In the genomic region with DNA sequence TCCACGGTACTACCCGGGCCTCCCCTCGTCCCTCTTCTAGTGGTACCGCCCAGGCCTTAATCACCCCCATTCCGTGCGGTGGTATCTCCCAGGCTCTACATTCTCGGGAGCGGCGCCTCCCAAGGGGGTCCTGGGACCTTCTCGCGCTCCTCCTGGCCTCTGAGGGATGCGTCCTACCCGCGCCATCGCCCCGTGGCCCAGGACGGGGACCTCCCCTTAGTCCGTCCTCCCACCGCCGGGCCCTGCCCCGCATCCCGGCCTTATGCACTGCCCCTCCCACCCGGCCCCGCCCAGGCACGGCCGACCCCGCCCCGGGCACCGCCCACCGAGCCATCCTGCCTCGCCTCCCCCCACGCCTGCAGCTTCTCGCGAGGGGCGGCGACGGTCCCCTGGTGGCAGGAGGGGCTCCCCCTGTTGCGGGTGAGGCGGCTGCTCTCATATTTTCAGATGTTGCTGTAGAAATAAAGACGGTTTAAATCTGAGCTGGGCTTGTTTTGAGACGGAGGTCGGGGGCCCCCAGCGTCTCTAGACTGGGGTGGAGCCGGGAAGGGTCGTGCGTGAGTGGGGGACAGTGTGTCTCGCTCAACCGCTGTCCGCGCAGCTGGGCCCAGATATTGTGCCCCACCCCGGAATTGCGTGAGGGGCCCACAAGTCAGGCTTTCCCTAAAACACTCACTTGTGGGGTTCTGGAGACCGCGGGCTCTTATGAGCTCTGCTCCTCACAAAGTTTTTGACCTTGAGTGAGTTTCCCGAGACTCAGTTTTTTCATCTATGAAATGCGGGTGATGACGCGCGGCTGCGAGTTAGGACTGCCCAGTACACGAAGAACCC, we compare ENCODE assay signal across 8 cellular contexts. TPM values are rescaled to one million over a fixed set of nuclear protein-coding genes. Genes with fewer than 3 reads are reported as not detected.
DNase-seq lines count a peak whose midpoint lies in the region; ATAC-seq and TF ChIP-seq lines count a peak whose summit lies in the region.

No MANE protein-coding gene starts in this region.

- peak; percentile 34 for ATAC-seq in GM21619 (IDR thresholded peaks at IDR 0.05; ENCODE audit: unreplicated experiment)
- peak; percentile 57 for ATAC-seq in activated naive CD8-positive, alpha-beta T cell treated with anti-CD3 and anti-CD28 coated beads, Interleukin-2, amount 50 U/mL, for 24 hours

- H2BK12ac ChIP-seq in trophoblast cell (ENCODE audit: low read length): no peak overlapping the region

- H4K91ac ChIP-seq in trophoblast cell (ENCODE audit: low read depth, low read length): peak overlapping the region; percentile 78

- H3K9me3 ChIP-seq in KOPT-K1 (ENCODE audit: insufficient read depth, low read length, poor library complexity, severe bottlenecking) (no peaks in the 10 kb centered on the region), SU-DHL-6 (ENCODE audit: insufficient read depth, low read length) (no peaks in the 10 kb centered on the region), trophoblast cell (ENCODE audit: insufficient read depth, low read depth, low read length) (no peaks in the 10 kb centered on the region), tibial nerve (no peaks in the 10 kb centered on the region)

- H3K4me3 ChIP-seq in SU-DHL-6 (ENCODE audit: insufficient read depth, low read length, poor library complexity, severe bottlenecking): peak overlapping the region; percentile 57
- H3K4me3 ChIP-seq in trophoblast cell (ENCODE audit: low read depth, low read length): peak overlapping the region; percentile 67
- peak overlapping the region; percentile 67 to 90 (median 76) for H3K4me3 ChIP-seq in tibial nerve

- H3K9me3 Mint-ChIP-seq in activated naive CD8-positive, alpha-beta T cell treated with anti-CD3 and anti-CD28 coated beads, Interleukin-2, amount 50 U/mL, for 24 hours: no peaks in the 10 kb centered on the region

- H2BK120ac ChIP-seq in trophoblast cell (ENCODE audit: insufficient read depth, low read length, poor library complexity): peak overlapping the region; percentile 35

- peaks cover 15% of the 10 kb centered on the region for H3K79me1 ChIP-seq in trophoblast cell (ENCODE audit: low read length)

- H3K4me2 ChIP-seq in SU-DHL-6 (ENCODE audit: low read depth, low read length, poor library complexity, severe bottlenecking): peak overlapping the region; percentile 90
- peak overlapping the region; percentile 93 for H3K4me2 ChIP-seq in trophoblast cell (ENCODE audit: low read length)

- H3K27ac ChIP-seq in KOPT-K1 (ENCODE audit: low read depth, low read length, poor library complexity, severe bottlenecking) (peak overlapping the region; percentile 83), SU-DHL-6 (ENCODE audit: low read depth, low read length) (peak overlapping the region; percentile 81), trophoblast cell (ENCODE audit: low read depth, low read length) (peak overlapping the region; percentile 51), tibial nerve (peak overlapping the region; percentile 87 to 99 (median 95))

- H3K36me3 Mint-ChIP-seq in activated naive CD8-positive, alpha-beta T cell treated with anti-CD3 and anti-CD28 coated beads, Interleukin-2, amount 50 U/mL, for 24 hours (ENCODE audit: low read depth): peaks cover 23% of the 10 kb centered on the region

- peak overlapping the region; percentile 75 for H2AFZ ChIP-seq in SU-DHL-6 (ENCODE audit: low read depth, low read length, severe bottlenecking)
- H2AFZ ChIP-seq in trophoblast cell (ENCODE audit: insufficient read depth, low read length, poor library complexity): peak overlapping the region; percentile 27

- DNase-seq in Daoy (ENCODE audit: low read depth) (peak; percentile 86), cardiac septum (ENCODE audit: low spot score) (peak; percentile 94), trophoblast cell (peak; percentile 71 to 92), tibial nerve (ENCODE audit: low spot score in 2 of 2) (peak; percentile 83 to 85)
- DNase-seq in activated naive CD8-positive, alpha-beta T cell treated with anti-CD3 and anti-CD28 coated beads, Interleukin-2, amount 50 U/mL, for 24 hours: peak; percentile 92

- no peaks in the 10 kb centered on the region for H3K27me3 ChIP-seq in SU-DHL-6 (ENCODE audit: low read length)
- no peaks in the 10 kb centered on the region for H3K27me3 ChIP-seq in trophoblast cell (ENCODE audit: insufficient read depth, low read length)
- H3K27me3 ChIP-seq in tibial nerve: no peaks in the 10 kb centered on the region

- H3K18ac ChIP-seq in trophoblast cell (ENCODE audit: low read length): peak overlapping the region; percentile 47

- no peak overlapping the region for H2AK5ac ChIP-seq in trophoblast cell (ENCODE audit: low read length)

- peaks cover 72% of the 10 kb centered on the region for H3K36me3 ChIP-seq in KOPT-K1 (ENCODE audit: insufficient read depth, low read length)
- no peaks in the 10 kb centered on the region for H3K36me3 ChIP-seq in SU-DHL-6 (ENCODE audit: low read length)
- H3K36me3 ChIP-seq in trophoblast cell (ENCODE audit: control insufficient read depth in 1 of 2, insufficient read depth in 2 of 2, low read length in 2 of 2): peaks cover 58 to 59% of the 10 kb centered on the region in 2 experiments
- H3K36me3 ChIP-seq in tibial nerve: peaks cover 0 to 52% (median 8%) of the 10 kb centered on the region in 3 donors

- H3K79me2 ChIP-seq in SU-DHL-6 (ENCODE audit: insufficient read depth, low read length): peaks cover 24% of the 10 kb centered on the region
- H3K79me2 ChIP-seq in trophoblast cell (ENCODE audit: control insufficient read depth, insufficient read depth, low read length, poor library complexity): peaks cover 10% of the 10 kb centered on the region

- no CpG with 5 or more reads among the region's 61 CpGs for WGBS in trophoblast cell (ENCODE audit: extremely low coverage, insufficient coverage, insufficient read length)
- 1% methylated on average over 35 to 50 of the region's 61 CpGs for WGBS in tibial nerve, 2 donors

- peak; percentile 4 to 75 for TF ChIP-seq EP300 in tibial nerve (IDR thresholded peaks at IDR 0.05)

- peaks cover 3% of the 10 kb centered on the region for H3K27me3 Mint-ChIP-seq in activated naive CD8-positive, alpha-beta T cell treated with anti-CD3 and anti-CD28 coated beads, Interleukin-2, amount 50 U/mL, for 24 hours

- H3K9me2 ChIP-seq in SU-DHL-6 (replicated peaks; ENCODE audit: insufficient read depth, low read length): no peaks in the 10 kb centered on the region

- H3K4me1 Mint-ChIP-seq in activated naive CD8-positive, alpha-beta T cell treated with anti-CD3 and anti-CD28 coated beads, Interleukin-2, amount 50 U/mL, for 24 hours: peaks cover 40% of the 10 kb centered on the region

- peak overlapping the region; percentile 35 for H3K14ac ChIP-seq in trophoblast cell (ENCODE audit: low read length)

- intact Hi-C loops in cardiac septum (cut with DNase I): loop anchor here (2.0 kb wide), 1 partner anchor 21 kb away; a partner anchor contains a TSS

- peak overlapping the region; percentile 99 for H3K27ac Mint-ChIP-seq in activated naive CD8-positive, alpha-beta T cell treated with anti-CD3 and anti-CD28 coated beads, Interleukin-2, amount 50 U/mL, for 24 hours

- H4K20me1 ChIP-seq in SU-DHL-6 (ENCODE audit: low read depth, low read length): no peaks in the 10 kb centered on the region

- no peaks in the 10 kb centered on the region for H3K4me1 ChIP-seq in trophoblast cell (ENCODE audit: control insufficient read depth in 1 of 2, insufficient read depth in 2 of 2, low read length in 2 of 2)
- peaks cover 0 to 37% (median 15%) of the 10 kb centered on the region in 4 donors for H3K4me1 ChIP-seq in tibial nerve

- H2BK5ac ChIP-seq in trophoblast cell (ENCODE audit: low read depth, low read length, poor library complexity): peak overlapping the region; percentile 18

- H4K12ac ChIP-seq in trophoblast cell (ENCODE audit: low read depth, low read length): peak overlapping the region; percentile 19

- H3F3A ChIP-seq in SU-DHL-6 (ENCODE audit: insufficient read depth): peaks cover 6% of the 10 kb centered on the region

- TF ChIP-seq POLR2A in tibial nerve (IDR thresholded peaks at IDR 0.05): peak; percentile 46 to 61

- H3K23ac ChIP-seq in trophoblast cell (ENCODE audit: low read length): no peak overlapping the region

- H4K8ac ChIP-seq in trophoblast cell (ENCODE audit: low read depth, low read length): peak overlapping the region; percentile 82

- H3K4ac ChIP-seq in trophoblast cell (ENCODE audit: low read depth, low read length): peak overlapping the region; percentile 16

- H3K9ac ChIP-seq in SU-DHL-6 (ENCODE audit: low read length): peak overlapping the region; percentile 92
- H3K9ac ChIP-seq in trophoblast cell (ENCODE audit: low read length): peak overlapping the region; percentile 79

- H3K4me3 Mint-ChIP-seq in activated naive CD8-positive, alpha-beta T cell treated with anti-CD3 and anti-CD28 coated beads, Interleukin-2, amount 50 U/mL, for 24 hours: peak overlapping the region; percentile 92

- TF ChIP-seq CTCF in SU-DHL-6 (IDR thresholded peaks at IDR 0.05; ENCODE audit: insufficient read depth, low read length, poor library complexity, severe bottlenecking): no peak
- peak in 3 of 5 experiments; percentile 15 to 55 (median 45) for TF ChIP-seq CTCF in tibial nerve (IDR thresholded peaks at IDR 0.05)

RNA-seq across cellular contexts. Expression of a gene that starts 0.8 kb away (rescaled TPM):
- total RNA-seq in Daoy (2014; rRNA removed; shearing (Covaris generic)): 77.0 and 84.4 TPM in 2 replicates
- total RNA-seq in cardiac septum: 124 TPM
- 160 and 162 TPM in 2 replicates for polyA plus RNA-seq in trophoblast cell (2013)
- 100 to 1,000 TPM in 2 of 4 donors, 10 to 100 TPM in 2; 76.3 to 144 (median 96.8) TPM for total RNA-seq in tibial nerve

RNA-seq across cellular contexts. Expression of a gene that starts 10.1 kb away (rescaled TPM):
- total RNA-seq in Daoy (2014; rRNA removed; shearing (Covaris generic)): 14.2 and 22.5 TPM in 2 replicates
- total RNA-seq in cardiac septum: 43.5 TPM
- 28.2 and 28.4 TPM in 2 replicates for polyA plus RNA-seq in trophoblast cell (2013)
- total RNA-seq in tibial nerve: 10 to 100 TPM; 14.9 to 32.7 (median 23.9) TPM

RNA-seq across cellular contexts. Expression of a gene that starts 10.4 kb away (rescaled TPM):
- 0.40 and 0.98 TPM in 2 replicates for total RNA-seq in Daoy (2014; rRNA removed; shearing (Covaris generic))
- total RNA-seq in cardiac septum: 0.22 TPM
- 4.7 and 5.3 TPM in 2 replicates for polyA plus RNA-seq in trophoblast cell (2013)
- not detected for total RNA-seq in tibial nerve

RNA-seq across cellular contexts. Expression of a gene that starts 21.3 kb away (rescaled TPM):
- 135 and 143 TPM in 2 replicates for total RNA-seq in Daoy (2014; rRNA removed; shearing (Covaris generic))
- 74.0 TPM for total RNA-seq in cardiac septum
- 225 and 238 TPM in 2 replicates for polyA plus RNA-seq in trophoblast cell (2013)
- total RNA-seq in tibial nerve: 100 to 1,000 TPM in 2 of 4 donors, 10 to 100 TPM in 2; 76.0 to 143 (median 90.6) TPM

RNA-seq across cellular contexts. Expression of a gene that starts 24.1 kb away (rescaled TPM):
- total RNA-seq in Daoy (2014; rRNA removed; shearing (Covaris generic)): 0.60 TPM in 1 of 2 replicates, not detected in the other
- total RNA-seq in cardiac septum: 0.24 TPM
- polyA plus RNA-seq in trophoblast cell (2013): 0.10 and 0.12 TPM in 2 replicates
- not detected for total RNA-seq in tibial nerve

Comparison
In these comparisons a context has a peak if more than half of its experiments do, and no peak if none do; other contexts are left out.
1. Peak in every context shown above with its lines: DNase-seq, ATAC-seq, H3K4me3 ChIP-seq and H3K27ac ChIP-seq.